ENCODE assay signal across 27 cellular contexts in the genomic region with DNA sequence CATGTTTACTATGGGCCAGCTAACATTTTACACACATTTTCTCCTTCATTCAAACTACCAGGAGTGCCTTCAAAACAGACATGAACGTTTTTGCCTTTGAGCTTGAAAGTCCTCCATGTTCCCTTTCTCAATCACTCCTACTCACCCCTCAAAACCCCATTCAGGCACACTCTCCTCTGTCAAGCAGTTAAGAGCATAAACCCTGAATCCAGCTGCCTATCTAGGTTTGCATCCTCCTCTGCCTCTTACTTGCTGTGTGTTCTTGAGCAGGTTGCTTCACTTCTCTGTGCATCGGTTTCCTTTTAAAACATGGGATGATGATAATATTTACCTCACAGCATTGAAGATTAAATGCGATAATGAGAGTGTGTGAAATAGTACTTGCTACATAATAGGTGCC.
DNase-seq lines count a peak whose midpoint lies in the region; ATAC-seq, FAIRE-seq and TF ChIP-seq lines count a peak whose summit lies in the region.
"Had no signal": no experiment of that assay in that cellular context is flagged by ENCODE, and none has a peak within 500 bp of the region (broad histone marks: within the 10 kb centered on the region; RNA-seq: fewer than 3 reads in every experiment).

No MANE protein-coding gene starts in this region.

- H3K9me3 ChIP-seq in HEK293 (ENCODE audit: control insufficient read depth, insufficient read depth, low read depth, low read length) (no peaks in the 10 kb centered on the region), K562 (replicated peaks; ENCODE audit: control insufficient read depth, insufficient read depth, low read depth, low read length) (no peaks in the 10 kb centered on the region), SJCRH30 (replicated peaks) (no peaks in the 10 kb centered on the region)
- H3K9me3 ChIP-seq: BE2C, BLaER1 had no signal

- peaks cover 23% of the 10 kb centered on the region for H3K4me1 Mint-ChIP-seq in nephron
- H3K4me1 Mint-ChIP-seq: CD4-positive, alpha-beta memory T cell; CD4-positive, CD25-positive, alpha-beta regulatory T cell; CD8-positive, alpha-beta memory T cell had no signal

- H3K4me2 ChIP-seq in K562 (ENCODE audit: insufficient read depth, low read length) = no peak overlapping the region
- H3K4me2 ChIP-seq: BLaER1 had no signal

- no peak overlapping the region for H2AFZ ChIP-seq in K562 (ENCODE audit: low read depth, low read length)

- no peaks in the 10 kb centered on the region for H3K9me1 ChIP-seq in K562 (ENCODE audit: control insufficient read depth, insufficient read depth, low read length)

- H3K4me3 Mint-ChIP-seq in nephron = no peak overlapping the region
- H3K4me3 Mint-ChIP-seq: CD14-positive monocyte; CD4-positive, alpha-beta memory T cell; CD4-positive, CD25-positive, alpha-beta regulatory T cell; CD8-positive, alpha-beta memory T cell had no signal

- TF ChIP-seq RAD21 in K562 (CRISPR knock-in tag; conservative IDR thresholded peaks at IDR 0.05 in 1 of 2, IDR thresholded peaks at IDR 0.05 in 1 of 2) = no peak

- H3K4me1 ChIP-seq in HEK293 (ENCODE audit: control insufficient read depth, insufficient read depth, low read length) (no peaks in the 10 kb centered on the region), K562 (replicated peaks in 1 of 2; ENCODE audit: control insufficient read depth in 2 of 2, insufficient read depth in 2 of 2, low read length in 2 of 2) (no peaks in the 10 kb centered on the region), SJCRH30 (no peaks in the 10 kb centered on the region)
- H3K4me1 ChIP-seq: BE2C had no signal

- H3K27me3 ChIP-seq in K562 (ENCODE audit: control insufficient read depth in 2 of 2, insufficient read depth in 2 of 2, low read length in 2 of 2) (no peaks in the 10 kb centered on the region; a peak in 1 of 5 replicates), SJCRH30 (no peaks in the 10 kb centered on the region)
- H3K27me3 ChIP-seq: BE2C, BLaER1 had no signal

- no peaks in the 10 kb centered on the region for H3K9me3 Mint-ChIP-seq in nephron

- H3K79me2 ChIP-seq in K562 (ENCODE audit: control insufficient read depth, insufficient read depth, low read length) = no peaks in the 10 kb centered on the region

- POLR2A ChIA-PET in HEK293 (lab: Yijun Ruan, JAX) (no interaction called here), K562 (lab: Yijun Ruan, JAX) (no interaction called here)

- no peak for FAIRE-seq in K562 (lab: Jason Lieb, UNC)
- FAIRE-seq: A204.1, GM12878, GM12892, GM18507 had no signal

- WGBS in K562 (ENCODE audit: insufficient coverage, low coverage, missing lambda C conversion rate) = 1% methylated on average over 3 of the region's 3 CpGs

- no peak overlapping the region for H3K4me3 ChIP-seq in HEK293 (ENCODE audit: low read depth, low read length)
- no peak overlapping the region for H3K4me3 ChIP-seq in K562
- H3K4me3 ChIP-seq in SJCRH30 = no peak overlapping the region
- H3K4me3 ChIP-seq: BLaER1, GM12878 had no signal

- DNase-seq in K562 (ENCODE audit: extremely low read depth in 1 of 4, low spot score in 3 of 4) = no peak
- DNase-seq in SJCRH30 = no peak
- no peak for DNase-seq in NCI-H2081 (lab: John Stamatoyannopoulos, UW)
- DNase-seq in NCI-H146 treated with DMSO at 0.1 percent for 48 hours (lab: John Stamatoyannopoulos, UW; ENCODE audit: unreplicated experiment) = no peak
- DNase-seq: 8988T; ACHN; BE2C; C1 segment of cervical spinal cord; CD4-positive, alpha-beta memory T cell; CD4-positive, CD25-positive, alpha-beta regulatory T cell; CD8-positive, alpha-beta memory T cell; COR-L47; DMS 273 treated with DMSO at 0.1 percent for 48 hours; DMS153; DMS53; DMS79; DND-41; EL; GDM1 had no signal

- intact Hi-C loops in K562 (cut with micrococcal nuclease) = no loop called here

- H3K36me3 Mint-ChIP-seq in nephron (ENCODE audit: low read depth) = no peaks in the 10 kb centered on the region
- H3K36me3 Mint-ChIP-seq: CD14-positive monocyte; CD4-positive, alpha-beta memory T cell; CD4-positive, CD25-positive, alpha-beta regulatory T cell; CD8-positive, alpha-beta memory T cell had no signal

- no peak for ATAC-seq in K562
- ATAC-seq: GM12878 had no signal

- no peak overlapping the region for H3K9ac ChIP-seq in K562 (ENCODE audit: insufficient read depth in 1 of 2, low read depth in 2 of 2, low read length in 2 of 2)
- H3K9ac ChIP-seq: BLaER1 had no signal

- H3K27ac Mint-ChIP-seq in nephron = peak overlapping the region; percentile 76 to 88 (median 77)
- H3K27ac Mint-ChIP-seq: CD14-positive monocyte; CD4-positive, alpha-beta memory T cell; CD4-positive, CD25-positive, alpha-beta regulatory T cell; CD8-positive, alpha-beta memory T cell had no signal

- no peak for TF ChIP-seq POLR2A in K562 (conservative IDR thresholded peaks at IDR 0.05)

- no peaks in the 10 kb centered on the region for H4K20me1 ChIP-seq in K562 (replicated peaks; ENCODE audit: control insufficient read depth, insufficient read depth, low read length)
- H4K20me1 ChIP-seq: BLaER1 had no signal

- TF ChIP-seq CTCF in HEK293 (tag by site-specific recombination; IDR thresholded peaks at IDR 0.05) (no peak), K562 (IDR thresholded peaks at IDR 0.05 in 2 of 3, conservative IDR thresholded peaks at IDR 0.05 in 1 of 3; ENCODE audit: insufficient read depth in 2 of 3, low read depth in 1 of 3, low read length in 3 of 3) (no peak), nephron (IDR thresholded peaks at IDR 0.05; ENCODE audit: unreplicated experiment in 3 of 3) (no peak)

- in situ Hi-C loops in K562 (cut with MboI) = no loop called here

- no peak for TF ChIP-seq EP300 in K562 (IDR thresholded peaks at IDR 0.05; ENCODE audit: low read length)

- H3K36me3 ChIP-seq in HEK293 (ENCODE audit: control insufficient read depth in 2 of 2, insufficient read depth in 1 of 2, low read length in 2 of 2) (no peaks in the 10 kb centered on the region), K562 (ENCODE audit: control insufficient read depth, insufficient read depth, low read length) (no peaks in the 10 kb centered on the region), SJCRH30 (no peaks in the 10 kb centered on the region)
- H3K36me3 ChIP-seq: BE2C, BLaER1 had no signal

- BruUV-seq in K562 (replicated peaks; lab: Mats Ljungman, UMichigan) = no TSS peak

- peaks cover 30% of the 10 kb centered on the region for H3K27me3 Mint-ChIP-seq in nephron (ENCODE audit: low read depth)
- H3K27me3 Mint-ChIP-seq: CD4-positive, CD25-positive, alpha-beta regulatory T cell had no signal

- CTCF ChIA-PET in HEK293 (lab: Yijun Ruan, JAX) (interaction anchor here (0.5 to 0.9 kb wide), 3 partner anchors 9 to 295 kb away, joined by 3 read pairs; no protein-coding TSS in a partner anchor), K562 (lab: Yijun Ruan, JAX; ENCODE audit: low intra/inter-chr PET ratio) (no interaction called here)

- H3K27ac ChIP-seq in HEK293 (ENCODE audit: extremely low read depth, low read depth, low read length) (no peak overlapping the region), K562 (ENCODE audit: extremely low read depth, low read depth, low read length) (no peak overlapping the region), SJCRH30 (no peak overlapping the region)
- H3K27ac ChIP-seq: BLaER1 had no signal

TF ChIP-seq in HEK293, 187 proteins besides CTCF, POLR2A, EP300 and RAD21:
- TF ChIP-seq TRIM28 (IDR thresholded peaks at IDR 0.05; ENCODE audit: borderline replicate concordance, low read length) (no peak), ZFP3 (tag by site-specific recombination; IDR thresholded peaks at IDR 0.05; ENCODE audit: low read depth) (peak; percentile 61; the same call in 1 of the 2 replicates), ZNF133 (tag by site-specific recombination; IDR thresholded peaks at IDR 0.05) (no peak), ZNF311 (tag by site-specific recombination; IDR thresholded peaks at IDR 0.05; ENCODE audit: borderline replicate concordance) (no peak)
- TF ChIP-seq, protein P1, sequence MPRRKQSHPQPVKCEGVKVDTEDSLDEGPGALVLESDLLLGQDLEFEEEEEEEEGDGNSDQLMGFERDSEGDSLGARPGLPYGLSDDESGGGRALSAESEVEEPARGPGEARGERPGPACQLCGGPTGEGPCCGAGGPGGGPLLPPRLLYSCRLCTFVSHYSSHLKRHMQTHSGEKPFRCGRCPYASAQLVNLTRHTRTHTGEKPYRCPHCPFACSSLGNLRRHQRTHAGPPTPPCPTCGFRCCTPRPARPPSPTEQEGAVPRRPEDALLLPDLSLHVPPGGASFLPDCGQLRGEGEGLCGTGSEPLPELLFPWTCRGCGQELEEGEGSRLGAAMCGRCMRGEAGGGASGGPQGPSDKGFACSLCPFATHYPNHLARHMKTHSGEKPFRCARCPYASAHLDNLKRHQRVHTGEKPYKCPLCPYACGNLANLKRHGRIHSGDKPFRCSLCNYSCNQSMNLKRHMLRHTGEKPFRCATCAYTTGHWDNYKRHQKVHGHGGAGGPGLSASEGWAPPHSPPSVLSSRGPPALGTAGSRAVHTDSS (tag by site-specific recombination; IDR thresholded peaks at IDR 0.05) = no peak

TF ChIP-seq in K562, 482 proteins besides CTCF, POLR2A, EP300 and RAD21:
- no peak for TF ChIP-seq ESRRA (IDR thresholded peaks at IDR 0.05; ENCODE audit: borderline replicate concordance, low read depth)
- TF ChIP-seq, protein P2, sequence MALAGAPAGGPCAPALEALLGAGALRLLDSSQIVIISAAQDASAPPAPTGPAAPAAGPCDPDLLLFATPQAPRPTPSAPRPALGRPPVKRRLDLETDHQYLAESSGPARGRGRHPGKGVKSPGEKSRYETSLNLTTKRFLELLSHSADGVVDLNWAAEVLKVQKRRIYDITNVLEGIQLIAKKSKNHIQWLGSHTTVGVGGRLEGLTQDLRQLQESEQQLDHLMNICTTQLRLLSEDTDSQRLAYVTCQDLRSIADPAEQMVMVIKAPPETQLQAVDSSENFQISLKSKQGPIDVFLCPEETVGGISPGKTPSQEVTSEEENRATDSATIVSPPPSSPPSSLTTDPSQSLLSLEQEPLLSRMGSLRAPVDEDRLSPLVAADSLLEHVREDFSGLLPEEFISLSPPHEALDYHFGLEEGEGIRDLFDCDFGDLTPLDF (CRISPR knock-in tag; IDR thresholded peaks at IDR 0.05) = no peak
- peak; percentile 57 for TF ChIP-seq BRD9 (IDR thresholded peaks at IDR 0.05; ENCODE audit: low read depth, partially characterized antibody)
- no peak for TF ChIP-seq ZNF507 (tag; conservative IDR thresholded peaks at IDR 0.05)
- TF ChIP-seq ZFP36 (IDR thresholded peaks at IDR 0.05; ENCODE audit: low read depth, low read length, partially characterized antibody) = peak; percentile 51
- TF ChIP-seq CBX2 (IDR thresholded peaks at IDR 0.05; ENCODE audit: insufficient read depth, low read length, poor library complexity, severe bottlenecking) = no peak
- no peak for TF ChIP-seq CBX8 (IDR thresholded peaks at IDR 0.05; ENCODE audit: borderline replicate concordance, extremely low read depth, low read depth, low read length, poor library complexity, severe bottlenecking)
- TF ChIP-seq RBM25 (IDR thresholded peaks at IDR 0.05; ENCODE audit: low read depth, low read length, severe bottlenecking) = peak; percentile 25
- TF ChIP-seq SPI1 (IDR thresholded peaks at IDR 0.05; ENCODE audit: borderline replicate concordance, low read depth, low read length) = no peak
- TF ChIP-seq ZNF133 (CRISPR knock-in tag; IDR thresholded peaks at IDR 0.05) = no peak
